14 cellular contexts compared by ENCODE assay signal in the genomic region with DNA sequence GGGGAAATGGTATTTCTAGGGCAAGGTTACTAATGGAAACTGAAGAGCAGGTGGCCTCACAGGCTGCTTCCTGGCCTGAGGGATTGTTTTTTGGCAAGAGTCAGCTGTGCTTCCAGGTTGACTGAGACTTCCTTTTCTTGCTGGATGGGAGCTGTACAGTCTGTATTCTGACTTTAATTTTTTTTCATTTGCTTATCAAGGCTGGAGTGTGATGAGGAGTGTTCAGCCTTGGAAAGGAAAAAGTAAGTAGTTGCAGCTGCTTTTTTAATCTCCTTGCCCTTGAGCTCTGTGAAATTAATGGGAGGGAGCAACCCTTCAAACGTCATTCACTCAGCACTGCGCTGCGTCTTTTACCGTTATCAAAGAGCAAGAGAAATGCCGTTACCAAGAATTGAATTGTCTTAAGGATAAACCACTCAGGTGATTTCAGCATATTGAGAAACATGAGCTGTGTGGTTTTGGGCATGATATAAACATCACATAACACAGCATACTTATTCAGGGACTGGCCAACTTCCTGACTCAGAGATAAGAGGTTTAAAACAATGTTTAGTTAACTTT. TPM values are rescaled to one million over a fixed set of nuclear protein-coding genes. Genes with fewer than 3 reads are reported as not detected.
DNase-seq lines count a peak whose midpoint lies in the region; ATAC-seq, FAIRE-seq and TF ChIP-seq lines count a peak whose summit lies in the region.
"Had no signal": no experiment of that assay in that cellular context is flagged by ENCODE, and none has a peak within 500 bp of the region (broad histone marks: within the 10 kb centered on the region; RNA-seq: fewer than 3 reads in every experiment).

No MANE protein-coding gene starts in this region.

- intact Hi-C loops in transverse colon (cut with DNase I; ENCODE audit: low total_unique reads) = no loop called here
- intact Hi-C loops in sigmoid colon (cut with DNase I) = no loop called here

- ATAC-seq in HG03108 (IDR thresholded peaks at IDR 0.05; ENCODE audit: unreplicated experiment) = no peak
- ATAC-seq: HCT116 had no signal

- in situ Hi-C loops in transverse colon (cut with MboI; ENCODE audit: low pct_ligation_motif_present in 1 of 4, low pct_unique_long_range_greater_than_20kb in 1 of 4, low sequenced_read_pairs in 3 of 4) = loop anchor here in 1 of 4 donors (25.0 kb wide), 1 partner anchor 108 kb away; a partner anchor contains a TSS

- H3K9me3 ChIP-seq in transverse colon (no peaks in the 10 kb centered on the region), sigmoid colon (no peaks in the 10 kb centered on the region)

- H3K4me3 Mint-ChIP-seq in mesothelial cell of epicardium = no peak overlapping the region

- DNase-seq in EH (ENCODE audit: low read depth) (peak; percentile 8), NCI-H2171 treated with DMSO at 0.1 percent for 48 hours (lab: John Stamatoyannopoulos, UW) (peak; percentile 21), bronchial epithelial cell (ENCODE audit: low read depth) (peak; percentile 77), mesothelial cell of epicardium (ENCODE audit: low spot score in 2 of 2, unreplicated experiment in 2 of 2) (no peak), transverse colon (no peak), RKO (ENCODE audit: low spot score) (no peak), sigmoid colon (no peak)
- DNase-seq: activated effector memory CD4-positive, alpha-beta T cell treated with anti-CD3 and anti-CD28 coated beads, Interleukin-2, amount 50 U/mL, for 16 hours; EL; MV-4-11 had no signal

- TF ChIP-seq CTCF in bronchial epithelial cell (IDR thresholded peaks at IDR 0.05; ENCODE audit: insufficient read depth, low read length, severe bottlenecking) (no peak), mesothelial cell of epicardium (IDR thresholded peaks at IDR 0.05; ENCODE audit: unreplicated experiment) (no peak), transverse colon (IDR thresholded peaks at IDR 0.05) (no peak), sigmoid colon (IDR thresholded peaks at IDR 0.05) (no peak)

- H3K27me3 ChIP-seq in bronchial epithelial cell (ENCODE audit: control insufficient read depth, insufficient read depth, low read length) (no peaks in the 10 kb centered on the region), transverse colon (no peaks in the 10 kb centered on the region), sigmoid colon (no peaks in the 10 kb centered on the region)

- 75 to 85% methylated on average over 5 of the region's 5 CpGs for WGBS in transverse colon (ENCODE audit: low coverage in 1 of 2), 2 donors
- WGBS in sigmoid colon, 2 donors = 80 to 85% methylated on average over 5 of the region's 5 CpGs

- TF ChIP-seq EP300 in transverse colon (IDR thresholded peaks at IDR 0.05; ENCODE audit: low read depth) (no peak), sigmoid colon (IDR thresholded peaks at IDR 0.05) (no peak)

- no peak overlapping the region for H3K4me3 ChIP-seq in bronchial epithelial cell (ENCODE audit: low read depth, low read length)
- no peak overlapping the region for H3K4me3 ChIP-seq in transverse colon
- H3K4me3 ChIP-seq in sigmoid colon = no peak overlapping the region

- H3K36me3 ChIP-seq in bronchial epithelial cell (ENCODE audit: control insufficient read depth, insufficient read depth, low read length) (peaks cover 3% of the 10 kb centered on the region), transverse colon (peaks cover 0 to 7% (median 2%) of the 10 kb centered on the region in 4 donors), sigmoid colon (peaks cover 0 to 7% (median 0%) of the 10 kb centered on the region in 4 donors)

- peaks cover 10% of the 10 kb centered on the region for H3K4me1 Mint-ChIP-seq in mesothelial cell of epicardium

- H3K27me3 Mint-ChIP-seq in mesothelial cell of epicardium (ENCODE audit: low read depth) = no peaks in the 10 kb centered on the region

- H3K4me1 ChIP-seq in transverse colon = peaks cover 0 to 11% (median 0%) of the 10 kb centered on the region in 4 donors
- H3K4me1 ChIP-seq in sigmoid colon = peaks cover 0 to 32% (median 25%) of the 10 kb centered on the region in 4 donors

- peaks cover 18% of the 10 kb centered on the region for H3K36me3 Mint-ChIP-seq in mesothelial cell of epicardium

- H3K9me3 Mint-ChIP-seq in mesothelial cell of epicardium = no peaks in the 10 kb centered on the region

- TF ChIP-seq POLR2A in transverse colon (IDR thresholded peaks at IDR 0.05) = no peak
- no peak for TF ChIP-seq POLR2A in sigmoid colon (IDR thresholded peaks at IDR 0.05)

- H3K27ac ChIP-seq in transverse colon (no peak overlapping the region), sigmoid colon (peak overlapping the region in 2 of 4 donors; percentile 13 to 19)

- H3K27ac Mint-ChIP-seq in mesothelial cell of epicardium = peak overlapping the region; percentile 31

- no peak for FAIRE-seq in bronchial epithelial cell (lab: Jason Lieb, UNC)
- FAIRE-seq: endometrium had no signal

RNA-seq across cellular contexts. Expression of a gene that starts 47.6 kb away (rescaled TPM):
- total RNA-seq in bronchial epithelial cell = not detected in 2 replicates
- total RNA-seq in mesothelial cell of epicardium = 0.44 to 1.7 TPM (median 1.3 TPM) in 3 replicates
- 100 to 1,000 TPM in 1 of 4 donors, 10 to 100 TPM in 3; 11.9 to 207 (median 27.7) TPM for total RNA-seq in transverse colon
- total RNA-seq in sigmoid colon = 1 to 10 TPM in 2 of 4 donors, under 1 TPM in 1, not detected in 1; 0.33 to 8.6 (median 2.8) TPM
- 10 to 100 TPM in 1 of 3 donors, 1 to 10 TPM in 2; 2.4 to 14.6 (median 8.6) TPM for polyA plus RNA-seq in sigmoid colon
- total RNA-seq: osteoblast had no signal

Comparison
In these comparisons a context has a peak if more than half of its experiments do, and no peak if none do; other contexts are left out.
1. DNase-seq: peak in EH (single experiment), NCI-H2171 treated with DMSO at 0.1 percent for 48 hours (single experiment) and bronchial epithelial cell (single experiment); none in mesothelial cell of epicardium (0 of 2), transverse colon (single experiment), RKO (single experiment) and sigmoid colon (single experiment).